Comparison of ENCODE assay signal across 20 cellular contexts in genomic region chr5:63032343-63032742, GRCh38.
DNase-seq lines count a peak whose midpoint lies in the region; ATAC-seq, FAIRE-seq and TF ChIP-seq lines count a peak whose summit lies in the region.
"Had no signal": no experiment of that assay in that cellular context is flagged by ENCODE, and none has a peak within 500 bp of the region (broad histone marks: within the 10 kb centered on the region; RNA-seq: fewer than 3 reads in every experiment).

No MANE protein-coding gene starts in this region.

- DNase-seq in DMS 273 (lab: John Stamatoyannopoulos, UW; ENCODE audit: unreplicated experiment) = peak; percentile 1
- no peak for DNase-seq in DMS 273 treated with DMSO at 0.1 percent for 48 hours (lab: John Stamatoyannopoulos, UW)
- DNase-seq in A549 (ENCODE audit: low read depth in 1 of 2, low spot score in 1 of 2) = no peak
- peak in 1 of 4 experiments; percentile 4 for DNase-seq in K562 (ENCODE audit: extremely low read depth in 1 of 4, low spot score in 3 of 4)
- DNase-seq in NCI-H1930 (lab: John Stamatoyannopoulos, UW) = no peak
- DNase-seq in NCI-H446 treated with DMSO at 0.1 percent for 48 hours (lab: John Stamatoyannopoulos, UW) = no peak
- no peak for DNase-seq in sciatic nerve (ENCODE audit: low spot score)
- DNase-seq: CD4-positive, alpha-beta T cell; CD8-positive, alpha-beta memory T cell; DMS153; DMS79 treated with DMSO at 0.1 percent for 48 hours; GOT3 had no signal

- TF ChIP-seq RAD21 in A549 (conservative IDR thresholded peaks at IDR 0.05 in 1 of 2, IDR thresholded peaks at IDR 0.05 in 1 of 2) = no peak
- no peak for TF ChIP-seq RAD21 in K562 (CRISPR knock-in tag; conservative IDR thresholded peaks at IDR 0.05 in 1 of 2, IDR thresholded peaks at IDR 0.05 in 1 of 2)

- no peak overlapping the region for H3K4me3 ChIP-seq in A549
- no peak overlapping the region for H3K4me3 ChIP-seq in HEK293 (ENCODE audit: low read depth, low read length)
- H3K4me3 ChIP-seq in K562 = no peak overlapping the region
- H3K4me3 ChIP-seq: HAP-1 had no signal

- no peak for TF ChIP-seq CTCF in A549 (IDR thresholded peaks at IDR 0.05)
- TF ChIP-seq CTCF in HEK293 (tag by site-specific recombination; IDR thresholded peaks at IDR 0.05) = no peak
- no peak for TF ChIP-seq CTCF in K562 (IDR thresholded peaks at IDR 0.05 in 2 of 3, conservative IDR thresholded peaks at IDR 0.05 in 1 of 3; ENCODE audit: insufficient read depth in 2 of 3, low read depth in 1 of 3, low read length in 3 of 3)

- TF ChIP-seq POLR2A in A549 (IDR thresholded peaks at IDR 0.05; ENCODE audit: low read length) (no peak), K562 (conservative IDR thresholded peaks at IDR 0.05) (no peak)

- H3K36me3 ChIP-seq in HEK293 (ENCODE audit: control insufficient read depth in 2 of 2, insufficient read depth in 1 of 2, low read length in 2 of 2) (no peaks in the 10 kb centered on the region), K562 (ENCODE audit: control insufficient read depth, insufficient read depth, low read length) (no peaks in the 10 kb centered on the region)
- H3K36me3 ChIP-seq: HAP-1 had no signal

- H3K9me3 ChIP-seq in A549 (peaks cover 10% of the 10 kb centered on the region; the same call in 2 of the 3 replicates), HEK293 (ENCODE audit: control insufficient read depth, insufficient read depth, low read depth, low read length) (no peaks in the 10 kb centered on the region), K562 (replicated peaks; ENCODE audit: control insufficient read depth, insufficient read depth, low read depth, low read length) (no peaks in the 10 kb centered on the region)
- H3K9me3 ChIP-seq: HAP-1 had no signal

- BruUV-seq in K562 (replicated peaks; lab: Mats Ljungman, UMichigan) = no TSS peak

- no peaks in the 10 kb centered on the region for H3K79me2 ChIP-seq in K562 (ENCODE audit: control insufficient read depth, insufficient read depth, low read length)

- H3K4me2 ChIP-seq in A549 (no peak overlapping the region), K562 (ENCODE audit: insufficient read depth, low read length) (no peak overlapping the region)
- H3K4me2 ChIP-seq: BLaER1 treated with 17β-estradiol and CSF1 and Interleukin-3, amounts not matched to agents 10 nM and 100 nM had no signal

- no peak overlapping the region for H3K9ac ChIP-seq in K562 (ENCODE audit: insufficient read depth in 1 of 2, low read depth in 2 of 2, low read length in 2 of 2)
- H3K9ac ChIP-seq: BLaER1 treated with 17β-estradiol and CSF1 and Interleukin-3, amounts not matched to agents 10 nM and 100 nM had no signal

- WGBS in A549 (ENCODE audit: missing lambda C conversion rate) = 6% methylated on average over 2 of the region's 2 CpGs
- WGBS in K562 (ENCODE audit: insufficient coverage, low coverage, missing lambda C conversion rate) = 0% methylated on average over 2 of the region's 2 CpGs

- CTCF ChIA-PET in A549 (lab: Yijun Ruan, JAX) = no interaction called here
- CTCF ChIA-PET in HEK293 (lab: Yijun Ruan, JAX) = no interaction called here
- CTCF ChIA-PET in K562 (lab: Yijun Ruan, JAX; ENCODE audit: low intra/inter-chr PET ratio) = no interaction called here

- no peaks in the 10 kb centered on the region for H4K20me1 ChIP-seq in K562 (replicated peaks; ENCODE audit: control insufficient read depth, insufficient read depth, low read length)
- H4K20me1 ChIP-seq: BLaER1 treated with 17β-estradiol and CSF1 and Interleukin-3, amounts not matched to agents 10 nM and 100 nM had no signal

- TF ChIP-seq EP300 in A549 (IDR thresholded peaks at IDR 0.05) (no peak), K562 (IDR thresholded peaks at IDR 0.05; ENCODE audit: low read length) (no peak)

- H3K27me3 ChIP-seq in K562 (ENCODE audit: control insufficient read depth in 2 of 2, insufficient read depth in 2 of 2, low read length in 2 of 2) = no peaks in the 10 kb centered on the region
- H3K27me3 ChIP-seq: BLaER1 treated with 17β-estradiol and CSF1 and Interleukin-3, amounts not matched to agents 10 nM and 100 nM had no signal

- H3K9me1 ChIP-seq in K562 (ENCODE audit: control insufficient read depth, insufficient read depth, low read length) = no peaks in the 10 kb centered on the region

- H3K4me1 ChIP-seq in A549 = no peaks in the 10 kb centered on the region
- no peaks in the 10 kb centered on the region for H3K4me1 ChIP-seq in HEK293 (ENCODE audit: control insufficient read depth, insufficient read depth, low read length)
- H3K4me1 ChIP-seq in K562 (replicated peaks in 1 of 2; ENCODE audit: control insufficient read depth in 2 of 2, insufficient read depth in 2 of 2, low read length in 2 of 2) = no peaks in the 10 kb centered on the region
- H3K4me1 ChIP-seq: BLaER1 treated with 17β-estradiol and CSF1 and Interleukin-3, amounts not matched to agents 10 nM and 100 nM; HAP-1 had no signal

- ATAC-seq in A549 (no peak), K562 (no peak), sciatic nerve (no peak)

- POLR2A ChIA-PET in A549 (lab: Yijun Ruan, JAX) (no interaction called here), HEK293 (lab: Yijun Ruan, JAX) (no interaction called here), K562 (lab: Yijun Ruan, JAX) (no interaction called here)

- no peak overlapping the region for H2AFZ ChIP-seq in K562 (ENCODE audit: low read depth, low read length)

- FAIRE-seq in A549 (lab: Jason Lieb, UNC) = no peak
- no peak for FAIRE-seq in K562 (lab: Jason Lieb, UNC)
- FAIRE-seq: A204.1, D721Med, GM12892, H54 had no signal

- intact Hi-C loops in K562 (cut with micrococcal nuclease) = no loop called here
- intact Hi-C loops in sciatic nerve (cut with DNase I) = no loop called here

- in situ Hi-C loops in K562 (cut with MboI) = no loop called here

- no peak overlapping the region for H3K27ac ChIP-seq in A549
- H3K27ac ChIP-seq in HEK293 (ENCODE audit: extremely low read depth, low read depth, low read length) = no peak overlapping the region
- no peak overlapping the region for H3K27ac ChIP-seq in K562 (ENCODE audit: extremely low read depth, low read depth, low read length)
- H3K27ac ChIP-seq: 22Rv1; BLaER1 treated with 17β-estradiol and CSF1 and Interleukin-3, amounts not matched to agents 10 nM and 100 nM had no signal

TF ChIP-seq in A549, 52 proteins besides CTCF, POLR2A, EP300 and RAD21:
- TF ChIP-seq, protein P1, sequence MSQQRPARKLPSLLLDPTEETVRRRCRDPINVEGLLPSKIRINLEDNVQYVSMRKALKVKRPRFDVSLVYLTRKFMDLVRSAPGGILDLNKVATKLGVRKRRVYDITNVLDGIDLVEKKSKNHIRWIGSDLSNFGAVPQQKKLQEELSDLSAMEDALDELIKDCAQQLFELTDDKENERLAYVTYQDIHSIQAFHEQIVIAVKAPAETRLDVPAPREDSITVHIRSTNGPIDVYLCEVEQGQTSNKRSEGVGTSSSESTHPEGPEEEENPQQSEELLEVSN (IDR thresholded peaks at IDR 0.05; ENCODE audit: borderline replicate concordance, low read depth) = no peak
- TF ChIP-seq ZFP36 (IDR thresholded peaks at IDR 0.05; ENCODE audit: borderline replicate concordance, partially characterized antibody) (peak; percentile 87), PHF8 (IDR thresholded peaks at IDR 0.05; ENCODE audit: borderline replicate concordance, low read depth) (no peak)
TF ChIP-seq in A549: peak in this region for 1.

TF ChIP-seq in HEK293, 187 proteins besides CTCF, POLR2A, EP300 and RAD21 (continues in another document):
- TF ChIP-seq ZNF416 (tag by site-specific recombination; IDR thresholded peaks at IDR 0.05) (no peak), ZNF426 (tag by site-specific recombination; IDR thresholded peaks at IDR 0.05) (no peak), SETDB1 (IDR thresholded peaks at IDR 0.05; ENCODE audit: insufficient read length, low read length) (peak; percentile 48), TRIM28 (IDR thresholded peaks at IDR 0.05; ENCODE audit: borderline replicate concordance, low read length) (peak; percentile 43; the same call in 1 of the 2 replicates)
- TF ChIP-seq, protein P2, sequence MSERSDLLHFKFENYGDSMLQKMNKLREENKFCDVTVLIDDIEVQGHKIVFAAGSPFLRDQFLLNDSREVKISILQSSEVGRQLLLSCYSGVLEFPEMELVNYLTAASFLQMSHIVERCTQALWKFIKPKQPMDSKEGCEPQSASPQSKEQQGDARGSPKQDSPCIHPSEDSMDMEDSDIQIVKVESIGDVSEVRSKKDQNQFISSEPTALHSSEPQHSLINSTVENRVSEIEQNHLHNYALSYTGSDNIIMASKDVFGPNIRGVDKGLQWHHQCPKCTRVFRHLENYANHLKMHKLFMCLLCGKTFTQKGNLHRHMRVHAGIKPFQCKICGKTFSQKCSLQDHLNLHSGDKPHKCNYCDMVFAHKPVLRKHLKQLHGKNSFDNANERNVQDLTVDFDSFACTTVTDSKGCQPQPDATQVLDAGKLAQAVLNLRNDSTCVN (tag by site-specific recombination; optimal IDR thresholded peaks at IDR 0.05) = no peak

TF ChIP-seq in K562, 482 proteins besides CTCF, POLR2A, EP300 and RAD21:
- TF ChIP-seq ZFP36 (IDR thresholded peaks at IDR 0.05; ENCODE audit: low read depth, low read length, partially characterized antibody) (peak; percentile 79), ZKSCAN3 (CRISPR knock-in tag; IDR thresholded peaks at IDR 0.05) (peak; percentile 54; the same call in 1 of the 2 replicates), TRIM28 (IDR thresholded peaks at IDR 0.05) (peak; percentile 55; the same call in 1 of the 2 replicates), TSHZ1 (CRISPR knock-in tag; IDR thresholded peaks at IDR 0.05) (no peak)
TF ChIP-seq in K562: peak in this region for 3.
